1 cellular context compared by ENCODE assay signal in the genomic region with DNA sequence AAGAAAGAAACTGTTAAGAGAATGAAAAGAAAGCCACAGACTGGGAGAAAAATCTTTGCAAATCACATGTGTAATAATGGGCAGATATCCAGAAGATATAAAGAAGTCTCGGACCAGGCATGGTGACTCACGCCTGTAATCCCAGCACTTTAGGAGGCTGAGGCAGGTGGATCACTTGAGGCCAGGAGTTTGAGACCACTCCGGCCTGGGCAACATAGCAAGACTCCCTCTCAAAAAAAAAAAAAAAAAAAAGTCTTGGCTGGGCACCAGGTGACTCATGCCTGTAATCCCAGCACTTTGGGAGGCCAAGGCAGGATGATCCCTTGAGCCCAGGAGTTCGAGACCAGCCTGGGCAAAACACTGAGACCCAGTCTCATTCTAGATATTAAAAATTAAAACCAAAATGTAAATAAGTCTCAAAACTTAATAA.
TF ChIP-seq lines count a peak whose summit lies in the region.

No MANE protein-coding gene starts in this region.

TF ChIP-seq in HepG2, 621 proteins besides CTCF, POLR2A, EP300 and RAD21:
- TF ChIP-seq ZNF121 (CRISPR knock-in tag; IDR thresholded peaks at IDR 0.05): peak; percentile 60
